ENCODE assay signal across 17 cellular contexts in the genomic region with DNA sequence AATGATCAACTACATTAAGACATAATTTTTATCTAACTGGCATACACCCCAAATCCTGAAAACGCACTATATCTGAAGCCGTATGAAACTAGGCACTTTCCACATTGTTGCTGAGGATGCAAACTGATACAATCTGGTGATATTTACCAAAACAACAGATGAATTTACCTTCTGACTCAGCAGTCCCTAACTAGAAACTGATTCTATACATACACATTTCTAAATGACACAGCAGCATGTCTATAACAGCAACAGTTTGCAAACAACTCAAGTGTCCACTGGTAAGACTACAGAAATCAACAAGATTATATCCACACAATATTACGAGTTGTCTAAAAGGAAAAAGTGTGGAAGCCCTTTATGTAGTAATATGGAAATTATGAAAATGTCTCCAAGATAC. TPM values are rescaled to one million over a fixed set of nuclear protein-coding genes. Genes with fewer than 3 reads are reported as not detected.
DNase-seq lines count a peak whose midpoint lies in the region; ATAC-seq and TF ChIP-seq lines count a peak whose summit lies in the region.
"Had no signal": no experiment of that assay in that cellular context is flagged by ENCODE, and none has a peak within 500 bp of the region (broad histone marks: within the 10 kb centered on the region; RNA-seq: fewer than 3 reads in every experiment).

No MANE protein-coding gene starts in this region.

- H2AFZ ChIP-seq in osteoblast (ENCODE audit: low read length), result no peak overlapping the region

- DNase-seq in DMS53 (lab: John Stamatoyannopoulos, UW) (peak; percentile 52), substantia nigra (lab: John Stamatoyannopoulos, UW) (no peak), osteoblast (ENCODE audit: insufficient read length, low spot score, missing footprints) (no peak)
- no peak for DNase-seq in activated naive CD4-positive, alpha-beta T cell treated with anti-CD3 and anti-CD28 coated beads, Interleukin-2, amount 10 ng/mL, durations not matched to agents 7 days and 5 days
- DNase-seq in stimulated activated CD4-positive, alpha-beta T cell treated with anti-CD3 and anti-CD28 coated beads, Interleukin-2, amount 100 ng/mL, for 24 hours, result no peak
- DNase-seq: activated CD4-positive, alpha-beta T cell treated with anti-CD3 and anti-CD28 coated beads for 1 hour; activated effector memory CD4-positive, alpha-beta T cell treated with anti-CD3 and anti-CD28 coated beads, Interleukin-2, amount 50 U/mL, for 16 hours; brain microvascular endothelial cell; effector memory CD4-positive, alpha-beta T cell; H7; NCI-H1105 treated with DMSO at 0.1 percent for 48 hours; stimulated activated CD8-positive, alpha-beta memory T cell treated with anti-CD3 and anti-CD28 coated beads, Interleukin-4, amount 100 ng/mL, for 48 hours had no signal

- no peaks in the 10 kb centered on the region for H3K27me3 ChIP-seq in osteoblast (ENCODE audit: insufficient read depth, low read length)
- H3K27me3 ChIP-seq: brain microvascular endothelial cell, vagina had no signal

- H3K4me2 ChIP-seq in osteoblast (ENCODE audit: insufficient read depth, low read length), result no peak overlapping the region

- H3K4me3 ChIP-seq in osteoblast (ENCODE audit: insufficient read depth, low read length), result no peak overlapping the region
- H3K4me3 ChIP-seq: vagina had no signal

- no peaks in the 10 kb centered on the region for H3K9me3 ChIP-seq in osteoblast (ENCODE audit: low read depth, low read length)

- peaks cover 4% of the 10 kb centered on the region for H3K79me2 ChIP-seq in osteoblast (ENCODE audit: insufficient read depth, low read length)

- CTCF ChIA-PET in activated naive CD4-positive, alpha-beta T cell treated with anti-CD3 and anti-CD28 coated beads, Interleukin-2, amount 10 ng/mL, durations not matched to agents 7 days and 5 days (lab: Charles Lee), result no interaction called here

- H3K27ac Mint-ChIP-seq in activated naive CD4-positive, alpha-beta T cell treated with anti-CD3 and anti-CD28 coated beads, Interleukin-2, amount 10 ng/mL, durations not matched to agents 7 days and 5 days, result no peak overlapping the region

- ATAC-seq in GM18868 (IDR thresholded peaks at IDR 0.05; ENCODE audit: unreplicated experiment), result peak; percentile 82
- peak; percentile 73 for ATAC-seq in HG02588 (IDR thresholded peaks at IDR 0.05; ENCODE audit: unreplicated experiment)
- ATAC-seq in HG03432 (IDR thresholded peaks at IDR 0.05; ENCODE audit: unreplicated experiment), result peak; percentile 79
- ATAC-seq: Panc1 had no signal

- H3K4me1 ChIP-seq in osteoblast (ENCODE audit: insufficient read depth, low read length), result no peaks in the 10 kb centered on the region
- H3K4me1 ChIP-seq: vagina had no signal

- H3K27me3 Mint-ChIP-seq in activated naive CD4-positive, alpha-beta T cell treated with anti-CD3 and anti-CD28 coated beads, Interleukin-2, amount 10 ng/mL, durations not matched to agents 7 days and 5 days, result no peaks in the 10 kb centered on the region

- peaks cover 5% of the 10 kb centered on the region for H3K4me1 Mint-ChIP-seq in activated naive CD4-positive, alpha-beta T cell treated with anti-CD3 and anti-CD28 coated beads, Interleukin-2, amount 10 ng/mL, durations not matched to agents 7 days and 5 days

- H3K27ac ChIP-seq in substantia nigra (ENCODE audit: low read depth, low read length, poor library complexity, severe bottlenecking) (no peak overlapping the region), osteoblast (ENCODE audit: low read depth, low read length) (no peak overlapping the region)
- H3K27ac ChIP-seq: brain microvascular endothelial cell, vagina had no signal

- H4K20me1 ChIP-seq in osteoblast (ENCODE audit: insufficient read depth, low read length), result no peaks in the 10 kb centered on the region

- H3K36me3 Mint-ChIP-seq in activated naive CD4-positive, alpha-beta T cell treated with anti-CD3 and anti-CD28 coated beads, Interleukin-2, amount 10 ng/mL, durations not matched to agents 7 days and 5 days, result peaks cover 40% of the 10 kb centered on the region

- H3K36me3 ChIP-seq in osteoblast (ENCODE audit: insufficient read depth, low read length), result peaks cover 23% of the 10 kb centered on the region

- H3K4me3 Mint-ChIP-seq in activated naive CD4-positive, alpha-beta T cell treated with anti-CD3 and anti-CD28 coated beads, Interleukin-2, amount 10 ng/mL, durations not matched to agents 7 days and 5 days, result no peak overlapping the region

- no peaks in the 10 kb centered on the region for H3K9me3 Mint-ChIP-seq in activated naive CD4-positive, alpha-beta T cell treated with anti-CD3 and anti-CD28 coated beads, Interleukin-2, amount 10 ng/mL, durations not matched to agents 7 days and 5 days

- no peak for TF ChIP-seq CTCF in osteoblast (IDR thresholded peaks at IDR 0.05; ENCODE audit: extremely low read depth, low read depth, low read length)

RNA-seq across cellular contexts. Expression of a gene that starts 22.9 kb away (rescaled TPM):
- total RNA-seq in osteoblast, result 42.3 and 52.7 TPM in 2 replicates

RNA-seq across cellular contexts. Expression of a gene that starts 59.6 kb away (rescaled TPM):
- total RNA-seq in osteoblast, result 0.72 and 1.5 TPM in 2 replicates
